20 cellular contexts compared by ENCODE assay signal in the genomic region with DNA sequence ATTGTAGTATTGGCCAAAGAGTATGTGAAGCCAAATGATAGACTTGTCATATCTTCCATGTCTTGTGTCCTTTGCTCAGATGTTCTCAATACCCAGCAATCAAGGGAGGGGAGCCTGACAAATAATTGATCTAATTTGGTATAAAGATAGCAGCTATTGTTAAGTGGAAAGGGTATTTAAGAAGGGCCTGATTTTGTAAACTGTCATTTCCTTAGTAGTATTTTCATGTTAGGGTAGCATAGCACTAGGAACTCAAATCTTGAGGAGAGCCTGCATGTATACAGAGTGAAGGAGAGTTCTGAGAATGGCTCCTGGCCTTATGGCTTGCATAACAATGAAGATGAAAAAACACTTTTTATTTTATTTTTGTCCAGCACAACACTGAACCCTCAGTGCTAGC. TPM values are rescaled to one million over a fixed set of nuclear protein-coding genes. Genes with fewer than 3 reads are reported as not detected.
"Had no signal": no experiment of that assay in that cellular context is flagged by ENCODE, and none has a peak within 500 bp of the region (broad histone marks: within the 10 kb centered on the region; RNA-seq: fewer than 3 reads in every experiment).

No MANE protein-coding gene starts in this region.

- H3K9me3 Mint-ChIP-seq: activated B cell treated with CpG ODN at 0.5 μM for 24 hours; stimulated activated naive B cell treated with anti-CD40 and anti-IgM and Interleukin-4, amounts not matched to agents 10 μg/mL and 1 μg/mL and 100 μg/mL, for 72 hours had no signal

- H3K4me3 ChIP-seq: gastroesophageal sphincter, heart right ventricle, left lung, right atrium auricular region, skin epidermis, suprapubic skin had no signal

- H3K27me3 Mint-ChIP-seq: activated B cell treated with CpG ODN at 0.5 μM for 24 hours; activated CD4-positive, alpha-beta T cell treated with anti-CD3 and anti-CD28 coated beads, Interleukin-2, amount 10 ng/mL, durations not matched to agents 24 days and 14 days; activated naive CD8-positive, alpha-beta T cell; naive thymus-derived CD8-positive, alpha-beta T cell; stimulated activated naive B cell treated with anti-CD40 and anti-IgM and Interleukin-4, amounts not matched to agents 10 μg/mL and 1 μg/mL and 100 μg/mL, for 72 hours; T-helper 17 cell had no signal

- H3K27ac Mint-ChIP-seq: activated B cell treated with CpG ODN at 0.5 μM for 24 hours; activated CD4-positive, alpha-beta T cell treated with anti-CD3 and anti-CD28 coated beads, Interleukin-2, amount 10 ng/mL, durations not matched to agents 24 days and 14 days; activated CD8-positive, alpha-beta T cell treated with anti-CD3 and anti-CD28 coated beads, Interleukin-2, amount 10 ng/mL, durations not matched to agents 7 days and 5 days; activated naive CD8-positive, alpha-beta T cell; naive thymus-derived CD8-positive, alpha-beta T cell; stimulated activated naive B cell treated with anti-CD40 and anti-IgM and Interleukin-4, amounts not matched to agents 10 μg/mL and 1 μg/mL and 100 μg/mL, for 72 hours; T-helper 17 cell had no signal

- ATAC-seq: activated CD8-positive, alpha-beta T cell treated with anti-CD3 and anti-CD28 coated beads, Interleukin-2, amount 10 ng/mL, durations not matched to agents 7 days and 5 days; gastroesophageal sphincter; heart right ventricle; left lung; naive thymus-derived CD8-positive, alpha-beta T cell; stimulated activated naive B cell treated with anti-CD40 and anti-IgM and Interleukin-4, amounts not matched to agents 10 μg/mL and 1 μg/mL and 100 μg/mL, for 72 hours; T-helper 17 cell had no signal

- H3K27me3 ChIP-seq: gastroesophageal sphincter, heart right ventricle, left lung, right atrium auricular region, suprapubic skin had no signal

- H3K9me3 ChIP-seq: gastroesophageal sphincter, right atrium auricular region, suprapubic skin had no signal

- H3K36me3 ChIP-seq: gastroesophageal sphincter, heart right ventricle, left lung, right atrium auricular region had no signal

- H3K36me3 Mint-ChIP-seq: naive thymus-derived CD8-positive, alpha-beta T cell; stimulated activated naive B cell treated with anti-CD40 and anti-IgM and Interleukin-4, amounts not matched to agents 10 μg/mL and 1 μg/mL and 100 μg/mL, for 72 hours had no signal

- H3K4me1 ChIP-seq: left lung, right atrium auricular region had no signal

- DNase-seq: activated B cell treated with CpG ODN at 0.5 μM for 24 hours; activated CD4-positive, alpha-beta T cell treated with anti-CD3 and anti-CD28 coated beads, Interleukin-2, amount 10 ng/mL, durations not matched to agents 24 days and 14 days; activated CD8-positive, alpha-beta memory T cell treated with anti-CD3 and anti-CD28 coated beads, Interleukin-2, amount 50 U/mL, for 4 hours; activated CD8-positive, alpha-beta T cell treated with anti-CD3 and anti-CD28 coated beads, Interleukin-2, amount 10 ng/mL, durations not matched to agents 7 days and 5 days; activated effector memory CD4-positive, alpha-beta T cell treated with anti-CD3 and anti-CD28 coated beads, Interleukin-2, amount 50 U/mL, for 16 hours; activated T-cell treated with anti-CD3 and anti-CD28 coated beads, Interleukin-2, amount 50 U/mL, for 48 hours; cerebellar nuclear complex; heart right ventricle; left lung; mesenchymal stem cell; naive thymus-derived CD8-positive, alpha-beta T cell; stimulated activated CD4-positive, alpha-beta T cell treated with anti-CD3 and anti-CD28 coated beads, Interleukin-15, amount 100 ng/mL, for 24 hours; stimulated activated CD4-positive, alpha-beta T cell treated with anti-CD3 and anti-CD28 coated beads, Interleukin-4, amount 100 ng/mL, for 1 hour; stimulated activated naive B cell treated with anti-CD40 and anti-IgM and Interleukin-4, amounts not matched to agents 10 μg/mL and 1 μg/mL and 100 μg/mL, for 72 hours; T-helper 17 cell had no signal

- H3K4me3 Mint-ChIP-seq: activated B cell treated with CpG ODN at 0.5 μM for 24 hours; activated CD4-positive, alpha-beta T cell treated with anti-CD3 and anti-CD28 coated beads, Interleukin-2, amount 10 ng/mL, durations not matched to agents 24 days and 14 days; activated CD8-positive, alpha-beta T cell treated with anti-CD3 and anti-CD28 coated beads, Interleukin-2, amount 10 ng/mL, durations not matched to agents 7 days and 5 days; activated naive CD8-positive, alpha-beta T cell; naive thymus-derived CD8-positive, alpha-beta T cell; stimulated activated naive B cell treated with anti-CD40 and anti-IgM and Interleukin-4, amounts not matched to agents 10 μg/mL and 1 μg/mL and 100 μg/mL, for 72 hours; T-helper 17 cell had no signal

- H3K4me1 Mint-ChIP-seq: activated B cell treated with CpG ODN at 0.5 μM for 24 hours, T-helper 17 cell had no signal

- H3K27ac ChIP-seq: heart right ventricle, left lung, right atrium auricular region, suprapubic skin had no signal

RNA-seq across cellular contexts. Expression of a gene that starts 53.1 kb away (rescaled TPM):
- total RNA-seq: activated CD8-positive, alpha-beta T cell treated with anti-CD3 and anti-CD28 coated beads, Interleukin-2, amount 10 ng/mL, durations not matched to agents 7 days and 5 days had no signal
